Comparison of ENCODE assay signal across 1 cellular context in genomic region chr15:90716976-90717821, GRCh38.
TF ChIP-seq lines count a peak whose summit lies in the region.

BLM (plus strand) TSS chr15:90717346; CDS start chr15:90747393, 30,047 bp downstream.

TF ChIP-seq in HepG2, 621 proteins besides CTCF, POLR2A, EP300 and RAD21 (continued from another document and continues in another):
- 0 out of 2 replicates have a peak, but pooled peaks have one; percentile 27 for TF ChIP-seq DZIP1 (CRISPR knock-in tag; IDR thresholded peaks at IDR 0.05)
- TF ChIP-seq ZNF546 (CRISPR knock-in tag; conservative IDR thresholded peaks at IDR 0.05) = 0 out of 2 replicates have a peak, but pooled peaks have one; percentile 45
- no peak for TF ChIP-seq ELK4 (CRISPR knock-in tag; IDR thresholded peaks at IDR 0.05; ENCODE audit: borderline replicate concordance)
- TF ChIP-seq ZNF615 (CRISPR knock-in tag; IDR thresholded peaks at IDR 0.05; ENCODE audit: borderline replicate concordance) = no peak
- no peak for TF ChIP-seq ATF3 (CRISPR knock-in tag; IDR thresholded peaks at IDR 0.05)
- 0 out of 2 replicates have a peak, but pooled peaks have one; percentile 19 for TF ChIP-seq NCOA2 (CRISPR knock-in tag; IDR thresholded peaks at IDR 0.05)
- peak; percentile 84; the same call in 1 of the 2 replicates for TF ChIP-seq MYPOP (CRISPR knock-in tag; IDR thresholded peaks at IDR 0.05)
- TF ChIP-seq MNT (IDR thresholded peaks at IDR 0.05) = no peak
- no peak for TF ChIP-seq ETS1 (CRISPR knock-in tag; IDR thresholded peaks at IDR 0.05)
- no peak; the same call in 1 of the 2 replicates for TF ChIP-seq ZSCAN20 (CRISPR knock-in tag; IDR thresholded peaks at IDR 0.05; ENCODE audit: borderline replicate concordance)
- no peak for TF ChIP-seq ZFP36L2 (CRISPR knock-in tag; IDR thresholded peaks at IDR 0.05)
- TF ChIP-seq SALL1 (CRISPR knock-in tag; IDR thresholded peaks at IDR 0.05) = peak; percentile 75
- TF ChIP-seq ZNF652 (CRISPR knock-in tag; IDR thresholded peaks at IDR 0.05; ENCODE audit: borderline replicate concordance, low read depth) = no peak
- peak; percentile 93 for TF ChIP-seq GABPB1 (CRISPR knock-in tag; IDR thresholded peaks at IDR 0.05)
- 0 out of 2 replicates have a peak, but pooled peaks have one; percentile 22 for TF ChIP-seq ZSCAN25 (CRISPR knock-in tag; IDR thresholded peaks at IDR 0.05)
- TF ChIP-seq NFE2L1 (CRISPR knock-in tag; IDR thresholded peaks at IDR 0.05; ENCODE audit: borderline replicate concordance) = no peak
- TF ChIP-seq HDAC2 (CRISPR knock-in tag; IDR thresholded peaks at IDR 0.05) = peak; percentile 88
- TF ChIP-seq SMAD9 (CRISPR knock-in tag; IDR thresholded peaks at IDR 0.05) = peak; percentile 28; the same call in 1 of the 2 replicates
- peak; percentile 93; the same call in 1 of the 2 replicates for TF ChIP-seq ARID2 (CRISPR knock-in tag; IDR thresholded peaks at IDR 0.05; ENCODE audit: borderline replicate concordance)
- no peak for TF ChIP-seq SRY (CRISPR knock-in tag; IDR thresholded peaks at IDR 0.05)
- TF ChIP-seq TEAD2 (CRISPR knock-in tag; IDR thresholded peaks at IDR 0.05) = 0 out of 2 replicates have a peak, but pooled peaks have one; percentile 13
- TF ChIP-seq ZNF224 (CRISPR knock-in tag; IDR thresholded peaks at IDR 0.05) = 0 out of 2 replicates have a peak, but pooled peaks have one; percentile 56
- no peak for TF ChIP-seq KLF13 (CRISPR knock-in tag; IDR thresholded peaks at IDR 0.05)
- TF ChIP-seq TMF1 (CRISPR knock-in tag; IDR thresholded peaks at IDR 0.05; ENCODE audit: low read depth) = peak; percentile 97
- TF ChIP-seq DPF2 (CRISPR knock-in tag; IDR thresholded peaks at IDR 0.05; ENCODE audit: borderline replicate concordance, low read depth) = no peak
- TF ChIP-seq JDP2 (CRISPR knock-in tag; IDR thresholded peaks at IDR 0.05; ENCODE audit: borderline replicate concordance) = no peak
- no peak for TF ChIP-seq CEBPB (IDR thresholded peaks at IDR 0.05; ENCODE audit: borderline replicate concordance, low read depth, low read length)
- TF ChIP-seq TFE3 (CRISPR knock-in tag; IDR thresholded peaks at IDR 0.05) = peak; percentile 40; the same call in 1 of the 2 replicates
- TF ChIP-seq FOXP1 (IDR thresholded peaks at IDR 0.05) = no peak
- no peak for TF ChIP-seq FOXP1 (CRISPR knock-in tag; IDR thresholded peaks at IDR 0.05)
- no peak for TF ChIP-seq ZNF530 (CRISPR knock-in tag; IDR thresholded peaks at IDR 0.05; ENCODE audit: low read depth)
- no peak for TF ChIP-seq ZBTB37 (CRISPR knock-in tag; IDR thresholded peaks at IDR 0.05)
- peak; percentile 65; the same call in 1 of the 2 replicates for TF ChIP-seq YEATS4 (CRISPR knock-in tag; IDR thresholded peaks at IDR 0.05; ENCODE audit: borderline replicate concordance)
- TF ChIP-seq ZNF276 (CRISPR knock-in tag; IDR thresholded peaks at IDR 0.05; ENCODE audit: low read depth) = no peak
- peak; percentile 93 for TF ChIP-seq BATF2 (CRISPR knock-in tag; IDR thresholded peaks at IDR 0.05)
- TF ChIP-seq TBX3 (IDR thresholded peaks at IDR 0.05; ENCODE audit: borderline replicate concordance) = no peak
- no peak for TF ChIP-seq ZNF672 (CRISPR knock-in tag; IDR thresholded peaks at IDR 0.05)
- no peak for TF ChIP-seq PAWR (CRISPR knock-in tag; IDR thresholded peaks at IDR 0.05; ENCODE audit: borderline replicate concordance)
- peak; percentile 75; the same call in 1 of the 2 replicates for TF ChIP-seq ELF4 (CRISPR knock-in tag; IDR thresholded peaks at IDR 0.05; ENCODE audit: borderline replicate concordance)
- no peak for TF ChIP-seq ZNF775 (CRISPR knock-in tag; IDR thresholded peaks at IDR 0.05; ENCODE audit: borderline replicate concordance)
- no peak; the same call in 1 of the 2 replicates for TF ChIP-seq KLF12 (CRISPR knock-in tag; IDR thresholded peaks at IDR 0.05; ENCODE audit: borderline replicate concordance)
- TF ChIP-seq BCL3 (CRISPR knock-in tag; IDR thresholded peaks at IDR 0.05) = peak; percentile 53; the same call in 1 of the 2 replicates
- TF ChIP-seq PRDM15 (CRISPR knock-in tag; IDR thresholded peaks at IDR 0.05) = peak; percentile 47; the same call in 1 of the 2 replicates
